28 cellular contexts compared by ENCODE assay signal in genomic region chr2:7997279-7997678, GRCh38.
"Had no signal": no experiment of that assay in that cellular context is flagged by ENCODE, and none has a peak within 500 bp of the region (broad histone marks: within the 10 kb centered on the region; RNA-seq: fewer than 3 reads in every experiment).

No MANE protein-coding gene starts in this region.

- ATAC-seq: activated naive CD8-positive, alpha-beta T cell treated with anti-CD3 and anti-CD28 coated beads, Interleukin-2, amount 50 U/mL, for 24 hours; foreskin keratinocyte; heart left ventricle; left lobe of liver; lower lobe of right lung; natural killer cell; upper lobe of right lung had no signal

- H3K9me3 Mint-ChIP-seq: activated CD4-positive, alpha-beta memory T cell treated with anti-CD3 and anti-CD28 coated beads for 36 hours; activated naive CD4-positive, alpha-beta T cell treated with anti-CD3 and anti-CD28 coated beads, Interleukin-2, amount 50 U/mL, for 24 hours; activated naive CD8-positive, alpha-beta T cell treated with anti-CD3 and anti-CD28 coated beads, Interleukin-2, amount 50 U/mL, for 24 hours; natural killer cell; neural progenitor cell had no signal

- H3K9ac ChIP-seq: neural progenitor cell had no signal

- H3K4me1 ChIP-seq: foreskin keratinocyte, lower lobe of right lung, tibial artery, upper lobe of right lung had no signal

- H3K36me3 ChIP-seq: esophagus muscularis mucosa, heart left ventricle, lower lobe of right lung, neural progenitor cell, right atrium auricular region, suprapubic skin, tibial artery, upper lobe of right lung had no signal

- H3K27ac Mint-ChIP-seq: activated CD4-positive, alpha-beta memory T cell treated with anti-CD3 and anti-CD28 coated beads for 36 hours; activated naive CD4-positive, alpha-beta T cell treated with anti-CD3 and anti-CD28 coated beads, Interleukin-2, amount 50 U/mL, for 24 hours; activated naive CD8-positive, alpha-beta T cell treated with anti-CD3 and anti-CD28 coated beads, Interleukin-2, amount 50 U/mL, for 24 hours; natural killer cell; neural progenitor cell had no signal

- H3K27me3 ChIP-seq: esophagus muscularis mucosa, foreskin keratinocyte, heart left ventricle, neural progenitor cell, right atrium auricular region, suprapubic skin, tibial artery, upper lobe of right lung had no signal

- H3K27me3 Mint-ChIP-seq: activated CD4-positive, alpha-beta memory T cell treated with anti-CD3 and anti-CD28 coated beads for 36 hours; activated naive CD4-positive, alpha-beta T cell treated with anti-CD3 and anti-CD28 coated beads, Interleukin-2, amount 50 U/mL, for 24 hours; activated naive CD8-positive, alpha-beta T cell treated with anti-CD3 and anti-CD28 coated beads, Interleukin-2, amount 50 U/mL, for 24 hours had no signal

- H3K36me3 Mint-ChIP-seq: activated CD4-positive, alpha-beta memory T cell treated with anti-CD3 and anti-CD28 coated beads for 36 hours; activated naive CD4-positive, alpha-beta T cell treated with anti-CD3 and anti-CD28 coated beads, Interleukin-2, amount 50 U/mL, for 24 hours; natural killer cell; neural progenitor cell had no signal

- H2AFZ ChIP-seq: neural progenitor cell had no signal

- H3K9me3 ChIP-seq: esophagus muscularis mucosa, heart left ventricle, lower lobe of right lung, right atrium auricular region, suprapubic skin, tibial artery, upper lobe of right lung had no signal

- H3K4me3 Mint-ChIP-seq: activated CD4-positive, alpha-beta memory T cell treated with anti-CD3 and anti-CD28 coated beads for 36 hours; activated naive CD4-positive, alpha-beta T cell treated with anti-CD3 and anti-CD28 coated beads, Interleukin-2, amount 50 U/mL, for 24 hours; activated naive CD8-positive, alpha-beta T cell treated with anti-CD3 and anti-CD28 coated beads, Interleukin-2, amount 50 U/mL, for 24 hours; natural killer cell; neural progenitor cell had no signal

- DNase-seq: activated CD4-positive, alpha-beta memory T cell treated with anti-CD3 and anti-CD28 coated beads for 36 hours; activated CD4-positive, alpha-beta T cell treated with anti-CD3 and anti-CD28 coated beads for 4 hours; activated CD8-positive, alpha-beta memory T cell treated with anti-CD3 and anti-CD28 coated beads, Interleukin-2, amount 50 U/mL, for 4 hours; activated naive CD8-positive, alpha-beta T cell treated with anti-CD3 and anti-CD28 coated beads, Interleukin-2, amount 50 U/mL, for 24 hours; activated T-cell treated with anti-CD3 and anti-CD28 coated beads, Interleukin-2, amount 50 U/mL, for 1 hour; amygdala; central memory CD4-positive, alpha-beta T cell; dermis blood vessel endothelial cell; effector CD4-positive, alpha-beta T cell; foreskin keratinocyte; heart left ventricle; hypothalamus; kidney glomerular epithelial cell; lower lobe of right lung; mesenchymal stem cell; natural killer cell; occipital lobe; stimulated activated CD4-positive, alpha-beta T cell treated with anti-CD3 and anti-CD28 coated beads, Interleukin-15, amount 100 ng/mL, for 24 hours; stimulated activated CD4-positive, alpha-beta T cell treated with anti-CD3 and anti-CD28 coated beads, Interleukin-2, amount 100 ng/mL, for 24 hours; stimulated activated naive CD4-positive, alpha-beta T cell; tibial artery; upper lobe of right lung had no signal

- H3K4me2 ChIP-seq: neural progenitor cell had no signal

- H3K4me3 ChIP-seq: esophagus muscularis mucosa, heart left ventricle, lower lobe of right lung, neural progenitor cell, right atrium auricular region, suprapubic skin, tibial artery, upper lobe of right lung had no signal
